11 cellular contexts compared by ENCODE assay signal in genomic region chr10:23387516-23387915, GRCh38. TPM values are rescaled to one million over a fixed set of nuclear protein-coding genes. Genes with fewer than 3 reads are reported as not detected.
"Had no signal": no experiment of that assay in that cellular context is flagged by ENCODE, and none has a peak within 500 bp of the region (broad histone marks: within the 10 kb centered on the region; RNA-seq: fewer than 3 reads in every experiment).

No MANE protein-coding gene starts in this region.

RNA-seq across cellular contexts. Expression of gene C10orf67, which starts 42.9 kb away (rescaled TPM):
- total RNA-seq: natural killer cell; natural killer cell treated with Interleukin-12 subunit alpha and Interleukin-12 subunit beta and Interleukin-15 and Interleukin-18, amount 100 ng/mL, for 72 hours; osteoblast; osteocyte; posterior vena cava; progenitor cell of endocrine pancreas; pulmonary artery endothelial cell; right lobe of liver; sigmoid colon; smooth muscle cell had no signal
- polyA plus RNA-seq: naive thymus-derived CD8-positive, alpha-beta T cell; smooth muscle cell had no signal
